Comparison of ENCODE assay signal across 11 cellular contexts in the genomic region with DNA sequence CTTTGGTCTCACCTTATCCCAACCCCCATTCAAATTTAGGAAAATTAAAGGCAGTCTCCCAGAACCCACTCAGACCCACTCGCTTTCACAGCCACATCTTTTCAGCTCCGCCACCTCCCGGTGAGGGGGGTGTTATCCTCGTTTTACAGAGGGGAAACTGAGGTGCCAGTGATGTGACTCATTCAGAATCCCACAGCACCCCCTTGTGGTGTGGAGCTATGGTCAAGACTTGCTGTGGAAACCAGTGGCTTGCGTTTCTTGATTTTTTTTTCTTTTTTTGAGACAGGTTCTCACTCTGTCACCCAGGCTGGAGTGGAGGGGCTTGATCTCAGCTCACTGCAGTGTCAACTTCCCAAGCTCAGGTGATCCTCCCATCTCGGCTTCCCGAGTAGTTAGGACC. TPM values are rescaled to one million over a fixed set of nuclear protein-coding genes. Genes with fewer than 3 reads are reported as not detected.
DNase-seq lines count a peak whose midpoint lies in the region; ATAC-seq and TF ChIP-seq lines count a peak whose summit lies in the region.
"Had no signal": no experiment of that assay in that cellular context is flagged by ENCODE, and none has a peak within 500 bp of the region (broad histone marks: within the 10 kb centered on the region; RNA-seq: fewer than 3 reads in every experiment).

No MANE protein-coding gene starts in this region.

- CTCF ChIA-PET in activated CD8-positive, alpha-beta memory T cell treated with anti-CD3 and anti-CD28 coated beads, Interleukin-2, amount 10 ng/mL, durations not matched to agents 7 days and 5 days (lab: Charles Lee) = interaction anchor here (0.7 to 1.8 kb wide), 7 partner anchors 15 to 419 kb away, joined by 3 to 5 read pairs (median 3); partner anchors contain the start of gene SLC35G1

- H3K4me1 ChIP-seq in liver (ENCODE audit: control insufficient read depth in 4 of 4, insufficient read depth in 4 of 4, low read length in 3 of 4) = peaks cover 0 to 7% (median 2%) of the 10 kb centered on the region in 4 donors

- no peaks in the 10 kb centered on the region for H3K9me3 Mint-ChIP-seq in activated CD8-positive, alpha-beta memory T cell treated with anti-CD3 and anti-CD28 coated beads, Interleukin-2, amount 10 ng/mL, durations not matched to agents 7 days and 5 days (ENCODE audit: low read depth)
- H3K9me3 Mint-ChIP-seq: activated naive CD8-positive, alpha-beta T cell treated with anti-CD3 and anti-CD28 coated beads, Interleukin-2, amount 10 ng/mL, durations not matched to agents 7 days and 5 days; memory B cell had no signal

- no peaks in the 10 kb centered on the region for H3K4me1 Mint-ChIP-seq in activated CD8-positive, alpha-beta memory T cell treated with anti-CD3 and anti-CD28 coated beads, Interleukin-2, amount 10 ng/mL, durations not matched to agents 7 days and 5 days
- H3K4me1 Mint-ChIP-seq: activated naive CD8-positive, alpha-beta T cell treated with anti-CD3 and anti-CD28 coated beads, Interleukin-2, amount 10 ng/mL, durations not matched to agents 7 days and 5 days; memory B cell had no signal

- WGBS in liver = 81% methylated on average over 7 of the region's 7 CpGs

- H3K36me3 ChIP-seq in liver (ENCODE audit: control insufficient read depth in 4 of 4, insufficient read depth in 3 of 4, low read depth in 1 of 4, low read length in 3 of 4) = no peaks in the 10 kb centered on the region

- peak; percentile 56 for TF ChIP-seq CTCF in C4-2B (conservative IDR thresholded peaks at IDR 0.05)
- peak; percentile 42 for TF ChIP-seq CTCF in HFF-Myc (IDR thresholded peaks at IDR 0.05; ENCODE audit: low read depth, low read length, missing control alignments)
- TF ChIP-seq CTCF in liver (IDR thresholded peaks at IDR 0.05; ENCODE audit: low read depth, low read length, missing input control) = peak; percentile 19

- peak; percentile 52 to 70 for TF ChIP-seq RAD21 in liver (IDR thresholded peaks at IDR 0.05)

- no peak overlapping the region for H3K9ac ChIP-seq in liver (ENCODE audit: low read depth in 1 of 2, low read length in 2 of 2)

- H3K27ac ChIP-seq in C4-2B (no peak overlapping the region), liver (ENCODE audit: low read depth in 1 of 2, low read length in 2 of 2) (no peak overlapping the region)

- no peaks in the 10 kb centered on the region for H3K27me3 ChIP-seq in liver (ENCODE audit: control insufficient read depth in 4 of 4, insufficient read depth in 4 of 4, low read length in 3 of 4)

- H3K27ac Mint-ChIP-seq in activated CD8-positive, alpha-beta memory T cell treated with anti-CD3 and anti-CD28 coated beads, Interleukin-2, amount 10 ng/mL, durations not matched to agents 7 days and 5 days = no peak overlapping the region
- H3K27ac Mint-ChIP-seq: activated naive CD8-positive, alpha-beta T cell treated with anti-CD3 and anti-CD28 coated beads, Interleukin-2, amount 10 ng/mL, durations not matched to agents 7 days and 5 days; memory B cell had no signal

- no peak overlapping the region for H3K4me3 ChIP-seq in HFF-Myc (replicated peaks; ENCODE audit: low read depth, low read length)
- H3K4me3 ChIP-seq in liver (ENCODE audit: low read depth in 1 of 3, low read length in 3 of 3) = no peak overlapping the region

- H3K4me3 Mint-ChIP-seq in activated CD8-positive, alpha-beta memory T cell treated with anti-CD3 and anti-CD28 coated beads, Interleukin-2, amount 10 ng/mL, durations not matched to agents 7 days and 5 days = no peak overlapping the region
- H3K4me3 Mint-ChIP-seq: activated naive CD8-positive, alpha-beta T cell treated with anti-CD3 and anti-CD28 coated beads, Interleukin-2, amount 10 ng/mL, durations not matched to agents 7 days and 5 days; memory B cell had no signal

- H3K36me3 Mint-ChIP-seq in activated CD8-positive, alpha-beta memory T cell treated with anti-CD3 and anti-CD28 coated beads, Interleukin-2, amount 10 ng/mL, durations not matched to agents 7 days and 5 days = no peaks in the 10 kb centered on the region
- H3K36me3 Mint-ChIP-seq: activated naive CD8-positive, alpha-beta T cell treated with anti-CD3 and anti-CD28 coated beads, Interleukin-2, amount 10 ng/mL, durations not matched to agents 7 days and 5 days had no signal

- H3K27me3 Mint-ChIP-seq in activated CD8-positive, alpha-beta memory T cell treated with anti-CD3 and anti-CD28 coated beads, Interleukin-2, amount 10 ng/mL, durations not matched to agents 7 days and 5 days = no peaks in the 10 kb centered on the region
- H3K27me3 Mint-ChIP-seq: activated naive CD8-positive, alpha-beta T cell treated with anti-CD3 and anti-CD28 coated beads, Interleukin-2, amount 10 ng/mL, durations not matched to agents 7 days and 5 days; memory B cell had no signal

- ATAC-seq in activated CD8-positive, alpha-beta memory T cell treated with anti-CD3 and anti-CD28 coated beads, Interleukin-2, amount 10 ng/mL, durations not matched to agents 7 days and 5 days = no peak
- ATAC-seq in HG02870 (IDR thresholded peaks at IDR 0.05; ENCODE audit: unreplicated experiment) = no peak

- H3K9me3 ChIP-seq in liver (ENCODE audit: control insufficient read depth in 4 of 4, low read length in 3 of 4) = no peaks in the 10 kb centered on the region

- no peak for DNase-seq in HFF-Myc (ENCODE audit: extremely low read depth, low read depth)
- peak; percentile 44 for DNase-seq in activated CD8-positive, alpha-beta memory T cell treated with anti-CD3 and anti-CD28 coated beads, Interleukin-2, amount 10 ng/mL, durations not matched to agents 7 days and 5 days
- no peak for DNase-seq in NCI-H2196 treated with DMSO at 0.1 percent for 48 hours (lab: John Stamatoyannopoulos, UW; ENCODE audit: unreplicated experiment)
- DNase-seq in NCI-H1694 (lab: John Stamatoyannopoulos, UW) = no peak
- DNase-seq in GF-D8 (lab: John Stamatoyannopoulos, UW) = no peak
- DNase-seq: activated naive CD8-positive, alpha-beta T cell treated with anti-CD3 and anti-CD28 coated beads, Interleukin-2, amount 10 ng/mL, durations not matched to agents 7 days and 5 days; KBM-7 had no signal

TF ChIP-seq in liver, 16 proteins besides CTCF, POLR2A, EP300 and RAD21 (continues in another document):
- no peak for TF ChIP-seq HNF4G (IDR thresholded peaks at IDR 0.05)
- no peak for TF ChIP-seq RXRA (IDR thresholded peaks at IDR 0.05)
- TF ChIP-seq, protein P1, sequence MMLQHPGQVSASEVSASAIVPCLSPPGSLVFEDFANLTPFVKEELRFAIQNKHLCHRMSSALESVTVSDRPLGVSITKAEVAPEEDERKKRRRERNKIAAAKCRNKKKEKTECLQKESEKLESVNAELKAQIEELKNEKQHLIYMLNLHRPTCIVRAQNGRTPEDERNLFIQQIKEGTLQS (IDR thresholded peaks at IDR 0.05) = no peak
- no peak for TF ChIP-seq YY1 (IDR thresholded peaks at IDR 0.05)
- TF ChIP-seq REST (IDR thresholded peaks at IDR 0.05) = no peak
- TF ChIP-seq NR2F2 (IDR thresholded peaks at IDR 0.05) = no peak
- TF ChIP-seq HNF4A (conservative IDR thresholded peaks at IDR 0.05) = no peak
- no peak for TF ChIP-seq SP1 (IDR thresholded peaks at IDR 0.05)
- TF ChIP-seq GABPA (IDR thresholded peaks at IDR 0.05 in 1 of 2, conservative IDR thresholded peaks at IDR 0.05 in 1 of 2) = no peak
- TF ChIP-seq EGR1 (IDR thresholded peaks at IDR 0.05; ENCODE audit: low read depth in 2 of 2) = no peak
- TF ChIP-seq FOXA2 (IDR thresholded peaks at IDR 0.05) = no peak
- TF ChIP-seq, protein P2, sequence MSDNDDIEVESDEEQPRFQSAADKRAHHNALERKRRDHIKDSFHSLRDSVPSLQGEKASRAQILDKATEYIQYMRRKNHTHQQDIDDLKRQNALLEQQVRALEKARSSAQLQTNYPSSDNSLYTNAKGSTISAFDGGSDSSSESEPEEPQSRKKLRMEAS (IDR thresholded peaks at IDR 0.05) = no peak
- no peak for TF ChIP-seq TAF1 (conservative IDR thresholded peaks at IDR 0.05)
- no peak for TF ChIP-seq JUND (IDR thresholded peaks at IDR 0.05)

RNA-seq across cellular contexts. Expression of gene SLC35G1, which starts 27.6 kb away (rescaled TPM):
- total RNA-seq in activated CD8-positive, alpha-beta memory T cell treated with anti-CD3 and anti-CD28 coated beads, Interleukin-2, amount 10 ng/mL, durations not matched to agents 7 days and 5 days = 1 to 10 TPM; 4.1 to 6.1 TPM
- total RNA-seq in liver = 1 to 10 TPM; 3.1 to 7.6 TPM
- polyA plus RNA-seq in liver = 1 to 10 TPM; 2.2 to 3.4 TPM
